ENCODE assay signal across 35 cellular contexts in genomic region chrX:6074532-6074931, GRCh38.
"Had no signal": no experiment of that assay in that cellular context is flagged by ENCODE, and none has a peak within 500 bp of the region (broad histone marks: within the 10 kb centered on the region; RNA-seq: fewer than 3 reads in every experiment).

No MANE protein-coding gene starts in this region.

- H3K9me3 Mint-ChIP-seq: activated B cell treated with CpG ODN at 0.5 μM for 24 hours; activated CD4-positive, alpha-beta T cell treated with anti-CD3 and anti-CD28 coated beads, Interleukin-2, amount 10 ng/mL, durations not matched to agents 24 days and 14 days; activated naive CD4-positive, alpha-beta T cell treated with anti-CD3 and anti-CD28 coated beads, Interleukin-2, amount 10 ng/mL, durations not matched to agents 7 days and 5 days; activated naive CD4-positive, alpha-beta T cell treated with anti-CD3 and anti-CD28 coated beads, Interleukin-2, amount 50 U/mL, for 24 hours; activated naive CD8-positive, alpha-beta T cell treated with anti-CD3 and anti-CD28 coated beads, Interleukin-2, amount 10 ng/mL, durations not matched to agents 7 days and 5 days; activated naive CD8-positive, alpha-beta T cell treated with anti-CD3 and anti-CD28 coated beads, Interleukin-2, amount 50 U/mL, for 24 hours; activated T-cell treated with anti-CD3 and anti-CD28 coated beads, Interleukin-2, amount 50 U/mL, for 24 hours; activated T-helper 2 cell treated with anti-CD3 and anti-CD28 coated beads, Interferon-gamma antibody, Interleukin-2, Interleukin-4, amounts not matched to agents 10 μg/mL and 5 μg/mL and 100 μg/mL, durations not matched to agents 14 hours and 24 hours and 36 hours; T-helper 1 cell treated with Interleukin-12 subunit alpha and Interleukin-12 subunit beta and Interleukin-4 antibody, amounts not matched to agents 30 μg/mL and 1 μg/mL, for 36 hours; T-helper 2 cell treated with Interferon-gamma antibody and Interleukin-4, amounts not matched to agents 5 μg/mL and 100 μg/mL, for 36 hours had no signal

- H3K36me3 Mint-ChIP-seq: activated CD8-positive, alpha-beta memory T cell treated with anti-CD3 and anti-CD28 coated beads, Interleukin-2, amount 10 ng/mL, durations not matched to agents 7 days and 5 days; activated naive CD4-positive, alpha-beta T cell treated with anti-CD3 and anti-CD28 coated beads, Interleukin-2, amount 10 ng/mL, durations not matched to agents 7 days and 5 days; activated naive CD4-positive, alpha-beta T cell treated with anti-CD3 and anti-CD28 coated beads, Interleukin-2, amount 50 U/mL, for 24 hours; activated naive CD8-positive, alpha-beta T cell; activated naive CD8-positive, alpha-beta T cell treated with anti-CD3 and anti-CD28 coated beads, Interleukin-2, amount 10 ng/mL, durations not matched to agents 7 days and 5 days had no signal

- H3K27ac Mint-ChIP-seq: activated B cell treated with CpG ODN at 0.5 μM for 24 hours; activated CD4-positive, alpha-beta memory T cell treated with anti-CD3 and anti-CD28 coated beads, Interleukin-2, amount 10 ng/mL, durations not matched to agents 7 days and 5 days; activated CD4-positive, alpha-beta T cell treated with anti-CD3 and anti-CD28 coated beads, Interleukin-2, amount 10 ng/mL, durations not matched to agents 24 days and 14 days; activated CD8-positive, alpha-beta memory T cell treated with anti-CD3 and anti-CD28 coated beads, Interleukin-2, amount 10 ng/mL, durations not matched to agents 7 days and 5 days; activated CD8-positive, alpha-beta T cell treated with anti-CD3 and anti-CD28 coated beads, Interleukin-2, amount 10 ng/mL, durations not matched to agents 7 days and 5 days; activated naive CD4-positive, alpha-beta T cell treated with anti-CD3 and anti-CD28 coated beads, Interleukin-2, amount 10 ng/mL, durations not matched to agents 7 days and 5 days; activated naive CD4-positive, alpha-beta T cell treated with anti-CD3 and anti-CD28 coated beads, Interleukin-2, amount 50 U/mL, for 24 hours; activated naive CD8-positive, alpha-beta T cell; activated naive CD8-positive, alpha-beta T cell treated with anti-CD3 and anti-CD28 coated beads, Interleukin-2, amount 10 ng/mL, durations not matched to agents 7 days and 5 days; activated naive CD8-positive, alpha-beta T cell treated with anti-CD3 and anti-CD28 coated beads, Interleukin-2, amount 50 U/mL, for 24 hours; activated T-cell treated with anti-CD3 and anti-CD28 coated beads, Interleukin-2, amount 50 U/mL, for 24 hours; activated T-helper 2 cell treated with anti-CD3 and anti-CD28 coated beads, Interferon-gamma antibody, Interleukin-2, Interleukin-4, amounts not matched to agents 10 μg/mL and 5 μg/mL and 100 μg/mL, durations not matched to agents 14 hours and 24 hours and 36 hours; T-helper 1 cell treated with Interleukin-12 subunit alpha and Interleukin-12 subunit beta and Interleukin-4 antibody, amounts not matched to agents 30 μg/mL and 1 μg/mL, for 36 hours; T-helper 2 cell treated with Interferon-gamma antibody and Interleukin-4, amounts not matched to agents 5 μg/mL and 100 μg/mL, for 36 hours had no signal

- H3K4me1 ChIP-seq: ascending aorta, body of pancreas, breast epithelium had no signal

- DNase-seq: activated B cell treated with CpG ODN at 0.5 μM for 24 hours; activated CD4-positive, alpha-beta memory T cell treated with anti-CD3 and anti-CD28 coated beads, Interleukin-2, amount 10 ng/mL, durations not matched to agents 7 days and 5 days; activated CD4-positive, alpha-beta T cell treated with anti-CD3 and anti-CD28 coated beads for 4 hours; activated CD4-positive, alpha-beta T cell treated with anti-CD3 and anti-CD28 coated beads, Interleukin-2, amount 10 ng/mL, durations not matched to agents 24 days and 14 days; activated CD4-positive, alpha-beta T cell treated with anti-CD3 and anti-CD28 coated beads, Interleukin-2, amount 50 U/mL, for 1 hour; activated CD4-positive, alpha-beta T cell treated with anti-CD3 and anti-CD28 coated beads, Interleukin-2, amount 50 U/mL, for 4 hours; activated CD4-positive, CD25-positive, alpha-beta regulatory T cell treated with anti-CD3 and anti-CD28 coated beads, Interleukin-2, amount 50 U/mL, for 72 hours; activated CD8-positive, alpha-beta memory T cell treated with anti-CD3 and anti-CD28 coated beads for 24 hours; activated CD8-positive, alpha-beta memory T cell treated with anti-CD3 and anti-CD28 coated beads, Interleukin-2, amount 10 ng/mL, durations not matched to agents 7 days and 5 days; activated CD8-positive, alpha-beta memory T cell treated with anti-CD3 and anti-CD28 coated beads, Interleukin-2, amount 50 U/mL, for 48 hours; activated CD8-positive, alpha-beta T cell treated with anti-CD3 and anti-CD28 coated beads, Interleukin-2, amount 10 ng/mL, durations not matched to agents 7 days and 5 days; activated effector memory CD4-positive, alpha-beta T cell treated with Interleukin-2 at 50 U/mL for 16 hours; activated gamma-delta T cell; activated naive CD4-positive, alpha-beta T cell treated with anti-CD3 and anti-CD28 coated beads, Interleukin-2, amount 10 ng/mL, durations not matched to agents 7 days and 5 days; activated naive CD4-positive, alpha-beta T cell treated with Interleukin-2 at 50 U/mL for 16 hours; activated naive CD8-positive, alpha-beta T cell treated with anti-CD3 and anti-CD28 coated beads, Interleukin-2, amount 10 ng/mL, durations not matched to agents 7 days and 5 days; activated naive CD8-positive, alpha-beta T cell treated with anti-CD3 and anti-CD28 coated beads, Interleukin-2, amount 50 U/mL, for 24 hours; activated T-cell treated with anti-CD3 and anti-CD28 coated beads, Interleukin-2, amount 50 U/mL, for 24 hours; activated T-cell treated with anti-CD3 and anti-CD28 coated beads, Interleukin-2, amount 50 U/mL, for 48 hours; amygdala; anterior cingulate cortex; body of pancreas; brain microvascular endothelial cell; central memory CD4-positive, alpha-beta T cell; T-helper 1 cell; T-helper 2 cell; T-helper 9 cell had no signal

- H3K27ac ChIP-seq: ascending aorta, body of pancreas, brain microvascular endothelial cell, breast epithelium, VCaP had no signal

- H3K4me3 Mint-ChIP-seq: activated B cell treated with CpG ODN at 0.5 μM for 24 hours; activated CD4-positive, alpha-beta memory T cell treated with anti-CD3 and anti-CD28 coated beads, Interleukin-2, amount 10 ng/mL, durations not matched to agents 7 days and 5 days; activated CD4-positive, alpha-beta T cell treated with anti-CD3 and anti-CD28 coated beads, Interleukin-2, amount 10 ng/mL, durations not matched to agents 24 days and 14 days; activated CD8-positive, alpha-beta memory T cell treated with anti-CD3 and anti-CD28 coated beads, Interleukin-2, amount 10 ng/mL, durations not matched to agents 7 days and 5 days; activated CD8-positive, alpha-beta T cell treated with anti-CD3 and anti-CD28 coated beads, Interleukin-2, amount 10 ng/mL, durations not matched to agents 7 days and 5 days; activated naive CD4-positive, alpha-beta T cell treated with anti-CD3 and anti-CD28 coated beads, Interleukin-2, amount 10 ng/mL, durations not matched to agents 7 days and 5 days; activated naive CD4-positive, alpha-beta T cell treated with anti-CD3 and anti-CD28 coated beads, Interleukin-2, amount 50 U/mL, for 24 hours; activated naive CD8-positive, alpha-beta T cell; activated naive CD8-positive, alpha-beta T cell treated with anti-CD3 and anti-CD28 coated beads, Interleukin-2, amount 10 ng/mL, durations not matched to agents 7 days and 5 days; activated naive CD8-positive, alpha-beta T cell treated with anti-CD3 and anti-CD28 coated beads, Interleukin-2, amount 50 U/mL, for 24 hours; activated T-cell treated with anti-CD3 and anti-CD28 coated beads, Interleukin-2, amount 50 U/mL, for 24 hours; T-helper 1 cell treated with Interleukin-12 subunit alpha and Interleukin-12 subunit beta and Interleukin-4 antibody, amounts not matched to agents 30 μg/mL and 1 μg/mL, for 36 hours; T-helper 2 cell treated with Interferon-gamma antibody and Interleukin-4, amounts not matched to agents 5 μg/mL and 100 μg/mL, for 36 hours had no signal

- H3K4me1 Mint-ChIP-seq: activated B cell treated with CpG ODN at 0.5 μM for 24 hours; activated CD4-positive, alpha-beta memory T cell treated with anti-CD3 and anti-CD28 coated beads, Interleukin-2, amount 10 ng/mL, durations not matched to agents 7 days and 5 days; activated CD4-positive, alpha-beta T cell treated with anti-CD3 and anti-CD28 coated beads, Interleukin-2, amount 10 ng/mL, durations not matched to agents 24 days and 14 days; activated CD8-positive, alpha-beta memory T cell treated with anti-CD3 and anti-CD28 coated beads, Interleukin-2, amount 10 ng/mL, durations not matched to agents 7 days and 5 days; activated naive CD4-positive, alpha-beta T cell treated with anti-CD3 and anti-CD28 coated beads, Interleukin-2, amount 10 ng/mL, durations not matched to agents 7 days and 5 days; activated naive CD4-positive, alpha-beta T cell treated with anti-CD3 and anti-CD28 coated beads, Interleukin-2, amount 50 U/mL, for 24 hours; activated naive CD8-positive, alpha-beta T cell treated with anti-CD3 and anti-CD28 coated beads, Interleukin-2, amount 10 ng/mL, durations not matched to agents 7 days and 5 days; activated naive CD8-positive, alpha-beta T cell treated with anti-CD3 and anti-CD28 coated beads, Interleukin-2, amount 50 U/mL, for 24 hours had no signal

- H3K36me3 ChIP-seq: ascending aorta, brain microvascular endothelial cell, breast epithelium had no signal

- ATAC-seq: activated CD8-positive, alpha-beta memory T cell treated with anti-CD3 and anti-CD28 coated beads, Interleukin-2, amount 10 ng/mL, durations not matched to agents 7 days and 5 days; activated CD8-positive, alpha-beta T cell treated with anti-CD3 and anti-CD28 coated beads, Interleukin-2, amount 10 ng/mL, durations not matched to agents 7 days and 5 days; activated naive CD8-positive, alpha-beta T cell treated with anti-CD3 and anti-CD28 coated beads, Interleukin-2, amount 50 U/mL, for 24 hours; body of pancreas had no signal

- H3K4me3 ChIP-seq: ascending aorta, body of pancreas, breast epithelium had no signal

- H3K9me3 ChIP-seq: ascending aorta, body of pancreas, breast epithelium had no signal

- H3K27me3 ChIP-seq: ascending aorta, body of pancreas, brain microvascular endothelial cell, breast epithelium had no signal

- H3K27me3 Mint-ChIP-seq: activated B cell treated with CpG ODN at 0.5 μM for 24 hours; activated CD4-positive, alpha-beta memory T cell treated with anti-CD3 and anti-CD28 coated beads, Interleukin-2, amount 10 ng/mL, durations not matched to agents 7 days and 5 days; activated CD4-positive, alpha-beta T cell treated with anti-CD3 and anti-CD28 coated beads, Interleukin-2, amount 10 ng/mL, durations not matched to agents 24 days and 14 days; activated CD8-positive, alpha-beta memory T cell treated with anti-CD3 and anti-CD28 coated beads, Interleukin-2, amount 10 ng/mL, durations not matched to agents 7 days and 5 days; activated naive CD4-positive, alpha-beta T cell treated with anti-CD3 and anti-CD28 coated beads, Interleukin-2, amount 10 ng/mL, durations not matched to agents 7 days and 5 days; activated naive CD4-positive, alpha-beta T cell treated with anti-CD3 and anti-CD28 coated beads, Interleukin-2, amount 50 U/mL, for 24 hours; activated naive CD8-positive, alpha-beta T cell; activated naive CD8-positive, alpha-beta T cell treated with anti-CD3 and anti-CD28 coated beads, Interleukin-2, amount 10 ng/mL, durations not matched to agents 7 days and 5 days; activated naive CD8-positive, alpha-beta T cell treated with anti-CD3 and anti-CD28 coated beads, Interleukin-2, amount 50 U/mL, for 24 hours; activated T-cell treated with anti-CD3 and anti-CD28 coated beads, Interleukin-2, amount 50 U/mL, for 24 hours had no signal
